In the genomic region with DNA sequence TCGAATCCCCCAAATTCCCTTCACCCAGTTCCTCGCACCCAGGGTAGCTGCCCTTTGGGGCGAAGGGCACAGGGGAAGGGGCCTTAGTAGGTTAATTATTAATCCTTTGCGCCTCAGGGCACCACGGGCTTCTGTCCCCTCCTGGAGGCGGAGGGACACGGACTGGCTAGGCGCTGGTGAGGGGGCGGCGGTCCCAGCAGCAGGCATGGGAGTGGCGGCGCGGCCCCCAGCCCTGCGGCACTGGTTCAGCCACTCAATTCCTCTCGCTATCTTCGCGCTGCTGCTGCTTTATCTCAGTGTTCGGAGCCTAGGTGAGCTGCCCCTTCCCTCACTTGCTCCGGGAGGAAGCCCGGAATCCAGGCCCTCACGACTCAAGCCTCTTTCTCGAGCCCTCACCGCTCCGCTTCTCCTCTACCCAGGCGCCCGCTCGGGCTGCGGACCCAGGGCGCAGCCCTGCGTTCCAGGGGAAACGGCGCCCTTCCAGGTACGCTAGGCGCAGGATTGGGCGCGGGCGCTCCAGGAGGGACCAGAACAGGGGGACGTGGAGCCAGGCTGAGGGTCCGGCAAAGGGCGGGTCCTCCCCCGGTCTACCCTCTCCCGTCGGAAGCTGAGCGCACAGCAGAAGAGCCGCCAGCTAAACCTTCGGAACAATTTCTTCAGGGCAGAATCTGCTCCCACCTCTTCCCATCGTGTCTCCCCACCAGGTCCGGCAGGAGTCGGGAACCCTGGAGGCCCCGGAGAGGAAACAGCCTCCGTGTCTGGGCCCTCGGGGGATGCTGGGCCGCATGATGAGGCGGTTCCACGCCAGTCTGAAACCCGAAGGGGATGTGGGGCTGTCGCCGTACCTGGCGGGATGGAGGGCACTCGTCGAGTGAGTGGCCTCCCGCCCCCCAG, we compare ENCODE assay signal across 8 cellular contexts. TPM values are rescaled to one million over a fixed set of nuclear protein-coding genes. Genes with fewer than 3 reads are reported as not detected.
DNase-seq lines count a peak whose midpoint lies in the region; ATAC-seq and TF ChIP-seq lines count a peak whose summit lies in the region.

A gene (plus strand): TSS at position 158 of the 894 bp plus-strand sequence. CDS start 48 bp downstream, at position 206.

- H2AFZ ChIP-seq in H9 (ENCODE audit: low read length): no peak within 1 kb of the TSS

- H3K4me3 ChIP-seq in BLaER1 (peak within 1 kb of the TSS; percentile 75), testis (peak within 1 kb of the TSS; percentile 59 to 72)

- H3K79me2 ChIP-seq in H9 (ENCODE audit: insufficient read depth, low read length): no peaks in the 10 kb centered on the region

- peak within 1 kb of the TSS; percentile 70 to 87 for H3K4me3 Mint-ChIP-seq in H9

- peak within 1 kb of the TSS; percentile 61 for H4K91ac ChIP-seq in H9 (ENCODE audit: insufficient read length, low read depth, low read length)

- no peak within 1 kb of the TSS for H2BK15ac ChIP-seq in H9 (ENCODE audit: low read depth, low read length)

- WGBS in H9 (ENCODE audit: extremely low coverage, insufficient read length, low lambda C conversion rate): no CpG with 5 or more reads among the region's 62 CpGs
- WGBS in adipose tissue, 3 donors: 25 to 45% (median 37%) methylated on average over 62 of the region's 62 CpGs
- WGBS in testis, 2 donors: 25 to 38% methylated on average over 26 to 56 of the region's 62 CpGs

- H3K23ac ChIP-seq in H9 (ENCODE audit: insufficient read length, low read depth, low read length): no peak within 1 kb of the TSS

- TF ChIP-seq CTCF in H9 (conservative IDR thresholded peaks at IDR 0.05) (no peak), testis (IDR thresholded peaks at IDR 0.05) (no peak)

- peaks cover 56% of the 10 kb centered on the region for H3K27me3 ChIP-seq in BLaER1
- peaks cover 46% of the 10 kb centered on the region for H3K27me3 ChIP-seq in H9 (ENCODE audit: insufficient read depth, low read length)
- H3K27me3 ChIP-seq in testis: no peaks in the 10 kb centered on the region

- H4K20me1 ChIP-seq in BLaER1 (peaks cover 30% of the 10 kb centered on the region), H9 (ENCODE audit: control insufficient read depth, insufficient read depth, insufficient read length) (peaks cover 3% of the 10 kb centered on the region)

- H2BK5ac ChIP-seq in H9 (ENCODE audit: insufficient read length, low read length): no peak within 1 kb of the TSS

- no peaks in the 10 kb centered on the region; a peak in 1 of 5 replicates for H3K9me3 Mint-ChIP-seq in H9

- no peak within 1 kb of the TSS for H4K8ac ChIP-seq in H9 (replicated peaks; ENCODE audit: insufficient read length, low read depth, low read length)

- H2BK20ac ChIP-seq in H9 (ENCODE audit: low read depth, low read length, poor library complexity, severe bottlenecking): no peak within 1 kb of the TSS

- H3K23me2 ChIP-seq in H9 (ENCODE audit: insufficient read length, low read depth, low read length, poor library complexity, severe bottlenecking): peaks cover 17% of the 10 kb centered on the region

- H3K36me3 Mint-ChIP-seq in H9 (ENCODE audit: insufficient read depth in 1 of 3, low read depth in 3 of 3): no peaks in the 10 kb centered on the region; a peak in 1 of 7 replicates

- DNase-seq in H9 (peak; percentile 56), kidney tubule cell (ENCODE audit: low spot score) (peak; percentile 22), testis (no peak), NCI-H1694 (lab: John Stamatoyannopoulos, UW) (no peak), iPS-NIHi11 (ENCODE audit: low spot score) (no peak)

- no peak within 1 kb of the TSS for H2BK120ac ChIP-seq in H9 (ENCODE audit: low read depth, low read length, poor library complexity, severe bottlenecking)

- peak within 1 kb of the TSS; percentile 99 for H3K4me2 ChIP-seq in BLaER1
- H3K4me2 ChIP-seq in H9 (ENCODE audit: insufficient read depth, insufficient read length, low read length): peak within 1 kb of the TSS; percentile 47

- no peaks in the 10 kb centered on the region for H3K79me1 ChIP-seq in H9 (ENCODE audit: insufficient read depth, low read depth, low read length, poor library complexity, severe bottlenecking)

- intact Hi-C loops in testis (cut with DNase I; ENCODE audit: low total_unique reads): no loop called here

- no peak within 1 kb of the TSS for H3K27ac Mint-ChIP-seq in H9

- no peak within 1 kb of the TSS; the same call in 1 of the 2 replicates for H3K14ac ChIP-seq in H9 (ENCODE audit: insufficient read depth, low read length)

- no peak within 1 kb of the TSS for H4K5ac ChIP-seq in H9 (ENCODE audit: insufficient read length, low read depth, low read length)

- no peak within 1 kb of the TSS for H3T11ph ChIP-seq in H9 (ENCODE audit: low read length)

- H3K9ac ChIP-seq in BLaER1: peak within 1 kb of the TSS; percentile 79
- H3K9ac ChIP-seq in H9 (ENCODE audit: extremely low read depth, insufficient read length, low read length): no peak within 1 kb of the TSS

- H3K4ac ChIP-seq in H9 (ENCODE audit: low read depth, low read length): no peak within 1 kb of the TSS

- H3K56ac ChIP-seq in H9 (ENCODE audit: insufficient read length, low read depth, low read length): no peak within 1 kb of the TSS

- H3K18ac ChIP-seq in H9 (ENCODE audit: insufficient read length, low read depth, low read length): no peak within 1 kb of the TSS

- H3K4me1 Mint-ChIP-seq in H9: peaks cover 27 to 35% of the 10 kb centered on the region in 2 experiments

- H3K9me3 ChIP-seq in BLaER1 (no peaks in the 10 kb centered on the region), H9 (ENCODE audit: control insufficient read depth, low read depth, low read length) (no peaks in the 10 kb centered on the region), testis (no peaks in the 10 kb centered on the region)

- H3K36me3 ChIP-seq in BLaER1 (no peaks in the 10 kb centered on the region), testis (ENCODE audit: low read depth, missing control alignments) (no peaks in the 10 kb centered on the region)

- peaks cover 81% of the 10 kb centered on the region for H3K27me3 Mint-ChIP-seq in H9 (ENCODE audit: low read depth)

- no peak for TF ChIP-seq POLR2A in testis (IDR thresholded peaks at IDR 0.05)

- no peak for ATAC-seq in GM21447 (IDR thresholded peaks at IDR 0.05; ENCODE audit: unreplicated experiment)

- H3K4me1 ChIP-seq in BLaER1 (peaks cover 44% of the 10 kb centered on the region), H9 (ENCODE audit: insufficient read depth, low read length) (peaks cover 2% of the 10 kb centered on the region; the same call in 1 of the 2 replicates), testis (peaks cover 24% of the 10 kb centered on the region)

- no peak within 1 kb of the TSS for H2AK5ac ChIP-seq in H9 (ENCODE audit: insufficient read length, low read length)

- H2BK12ac ChIP-seq in H9 (ENCODE audit: insufficient read length, low read depth, low read length): peak within 1 kb of the TSS; percentile 25

- H3K27ac ChIP-seq in BLaER1 (peak within 1 kb of the TSS; percentile 72), H9 (ENCODE audit: insufficient read length, low read depth, low read length) (no peak within 1 kb of the TSS), adipose tissue (ENCODE audit: low read depth, low read length) (peak within 1 kb of the TSS; percentile 68), testis (peak within 1 kb of the TSS; percentile 71 to 91)

RNA-seq across cellular contexts. Expression of the gene that starts here (rescaled TPM):
- total RNA-seq in H9 (2021) (not detected in 2 replicates), testis (not detected)
- polyA plus RNA-seq in adipose tissue (under 1 TPM in 1 of 3 donors, not detected in 2; 0.12 TPM), testis (ENCODE audit: insufficient read depth, low read depth, low replicate concordance) (not detected)

Comparison
In these comparisons a context has a peak if more than half of its experiments do, and no peak if none do; other contexts are left out.
1. Peak in DNase-seq and H3K4me2 ChIP-seq in H9; RNA of the gene not detected or under 1 TPM.